ENCODE assay signal across 18 cellular contexts in genomic region chr12:104535383-104535782, GRCh38.
DNase-seq lines count a peak whose midpoint lies in the region; ATAC-seq and TF ChIP-seq lines count a peak whose summit lies in the region.
"Had no signal": no experiment of that assay in that cellular context is flagged by ENCODE, and none has a peak within 500 bp of the region (broad histone marks: within the 10 kb centered on the region; RNA-seq: fewer than 3 reads in every experiment).

No MANE protein-coding gene starts in this region.

- no peaks in the 10 kb centered on the region for H3K36me3 ChIP-seq in trophoblast cell (ENCODE audit: control insufficient read depth in 1 of 2, insufficient read depth in 2 of 2, low read length in 2 of 2)
- H3K36me3 ChIP-seq: BE2C, left ventricle myocardium inferior, pancreas had no signal

- no peak overlapping the region for H2BK12ac ChIP-seq in trophoblast cell (ENCODE audit: low read length)

- H3K4ac ChIP-seq in trophoblast cell (ENCODE audit: low read depth, low read length): no peak overlapping the region

- H4K12ac ChIP-seq in trophoblast cell (ENCODE audit: low read depth, low read length): no peak overlapping the region

- no peak overlapping the region for H3K14ac ChIP-seq in trophoblast cell (ENCODE audit: low read length)

- TF ChIP-seq CTCF in fibroblast of mammary gland (conservative IDR thresholded peaks at IDR 0.05; ENCODE audit: control insufficient read depth, insufficient read depth, low read depth, low read length): no peak

- no peak overlapping the region for H2AK5ac ChIP-seq in trophoblast cell (ENCODE audit: low read length)

- no peak overlapping the region for H4K91ac ChIP-seq in trophoblast cell (ENCODE audit: low read depth, low read length)

- peaks cover 3% of the 10 kb centered on the region for H3K79me1 ChIP-seq in trophoblast cell (ENCODE audit: low read length)

- peak; percentile 33 for DNase-seq in EH (ENCODE audit: low read depth)
- peak; percentile 36 for DNase-seq in SW480 (ENCODE audit: low spot score)
- DNase-seq in fibroblast of mammary gland (ENCODE audit: low read depth): peak; percentile 60
- DNase-seq in trophoblast cell: peak in 1 of 2 donors; percentile 43
- no peak for DNase-seq in NCI-H345 treated with DMSO at 0.1 percent for 48 hours (lab: John Stamatoyannopoulos, UW; ENCODE audit: unreplicated experiment)
- no peak for DNase-seq in posterior cingulate gyrus
- DNase-seq: activated CD4-positive, alpha-beta T cell treated with anti-CD3 and anti-CD28 coated beads, Interleukin-2, amount 10 ng/mL, durations not matched to agents 7 days and 5 days; activated T-cell treated with anti-CD3 and anti-CD28 coated beads for 4 hours; BE2C; left ventricle myocardium inferior; NCI-H1417; NCI-H2171; NCI-H748 treated with DMSO at 0.1 percent for 48 hours; pancreas; PC-3; stimulated activated CD4-positive, alpha-beta T cell treated with anti-CD3 and anti-CD28 coated beads, Interleukin-1b, Interleukin-23, amount 100 ng/mL, for 48 hours had no signal

- H3K18ac ChIP-seq in trophoblast cell (ENCODE audit: low read length): no peak overlapping the region

- H4K8ac ChIP-seq in trophoblast cell (ENCODE audit: low read depth, low read length): no peak overlapping the region

- peaks cover 6 to 7% of the 10 kb centered on the region in 2 experiments for H3K4me1 ChIP-seq in trophoblast cell (ENCODE audit: control insufficient read depth in 1 of 2, insufficient read depth in 2 of 2, low read length in 2 of 2)
- H3K4me1 ChIP-seq: left ventricle myocardium inferior had no signal

- no peaks in the 10 kb centered on the region for H3K79me2 ChIP-seq in trophoblast cell (ENCODE audit: control insufficient read depth, insufficient read depth, low read length, poor library complexity)

- no peak overlapping the region for H2AFZ ChIP-seq in trophoblast cell (ENCODE audit: insufficient read depth, low read length, poor library complexity)

- H2BK120ac ChIP-seq in trophoblast cell (ENCODE audit: insufficient read depth, low read length, poor library complexity): peak overlapping the region; percentile 20

- no peaks in the 10 kb centered on the region for H3K9me3 ChIP-seq in trophoblast cell (ENCODE audit: insufficient read depth, low read depth, low read length)
- H3K9me3 ChIP-seq: BE2C, left ventricle myocardium inferior, pancreas had no signal

- H3K27ac ChIP-seq in trophoblast cell (ENCODE audit: low read depth, low read length): no peak overlapping the region
- H3K27ac ChIP-seq: epithelial cell of prostate, left ventricle myocardium inferior had no signal

- H3K4me2 ChIP-seq in trophoblast cell (ENCODE audit: low read length): no peak overlapping the region

- no peak for ATAC-seq in HG02840 (IDR thresholded peaks at IDR 0.05; ENCODE audit: low FRiP score, unreplicated experiment)
- ATAC-seq: pancreas, PC-3 had no signal

- no peak overlapping the region for H3K4me3 ChIP-seq in fibroblast of mammary gland (ENCODE audit: control insufficient read depth, low read depth, low read length)
- H3K4me3 ChIP-seq in trophoblast cell (ENCODE audit: low read depth, low read length): no peak overlapping the region
- H3K4me3 ChIP-seq: left ventricle myocardium inferior, pancreas had no signal

- H3K9ac ChIP-seq in trophoblast cell (ENCODE audit: low read length): no peak overlapping the region

- WGBS in trophoblast cell (ENCODE audit: extremely low coverage, insufficient coverage, insufficient read length): no CpG with 5 or more reads among the region's 3 CpGs

- no peak overlapping the region for H2BK5ac ChIP-seq in trophoblast cell (ENCODE audit: low read depth, low read length, poor library complexity)

- no peaks in the 10 kb centered on the region for H3K27me3 ChIP-seq in trophoblast cell (ENCODE audit: insufficient read depth, low read length)
- H3K27me3 ChIP-seq: BE2C, pancreas had no signal

- intact Hi-C loops in posterior cingulate gyrus (cut with DNase I): no loop called here

- H3K23ac ChIP-seq in trophoblast cell (ENCODE audit: low read length): no peak overlapping the region

Comparison
In these comparisons a context has a peak if more than half of its experiments do, and no peak if none do; other contexts are left out.
1. DNase-seq: peak in EH (single experiment), SW480 (single experiment) and fibroblast of mammary gland (single experiment); none in NCI-H345 treated with DMSO at 0.1 percent for 48 hours (single experiment) and posterior cingulate gyrus (0 of 10).